In genomic region chr16:67110136-67110847, GRCh38 we compare ENCODE assay signal across 8 cellular contexts. TPM values are rescaled to one million over a fixed set of nuclear protein-coding genes. Genes with fewer than 3 reads are reported as not detected.
A peak's percentile ranks its signal among the peaks of the same experiment; 100 is the strongest.
DNase-seq lines count a peak whose midpoint lies in the region; ATAC-seq and TF ChIP-seq lines count a peak whose summit lies in the region.

No MANE protein-coding gene starts in this region.

- H3K36me3 Mint-ChIP-seq in T-helper 1 cell treated with Interleukin-12 subunit alpha and Interleukin-12 subunit beta and Interleukin-4 antibody, amounts not matched to agents 30 μg/mL and 1 μg/mL, for 36 hours (ENCODE audit: low read depth): peaks cover 8% of the 10 kb centered on the region

- H3K27ac Mint-ChIP-seq in T-helper 1 cell treated with Interleukin-12 subunit alpha and Interleukin-12 subunit beta and Interleukin-4 antibody, amounts not matched to agents 30 μg/mL and 1 μg/mL, for 36 hours: peak overlapping the region; percentile 83

- H3K4me3 Mint-ChIP-seq in T-helper 1 cell treated with Interleukin-12 subunit alpha and Interleukin-12 subunit beta and Interleukin-4 antibody, amounts not matched to agents 30 μg/mL and 1 μg/mL, for 36 hours: peak overlapping the region; percentile 95

- WGBS in ovary, 3 donors: 3 to 5% (median 4%) methylated on average over 27 of the region's 27 CpGs

- peak overlapping the region in 1 of 2 donors; percentile 63 for H3K27ac ChIP-seq in ovary

- no peaks in the 10 kb centered on the region for H3K9me3 ChIP-seq in ovary

- peaks cover 29% of the 10 kb centered on the region for H3K4me1 Mint-ChIP-seq in T-helper 1 cell treated with Interleukin-12 subunit alpha and Interleukin-12 subunit beta and Interleukin-4 antibody, amounts not matched to agents 30 μg/mL and 1 μg/mL, for 36 hours (ENCODE audit: low read depth)

- no peaks in the 10 kb centered on the region for H3K36me3 ChIP-seq in ovary

- H3K27me3 Mint-ChIP-seq in T-helper 1 cell treated with Interleukin-12 subunit alpha and Interleukin-12 subunit beta and Interleukin-4 antibody, amounts not matched to agents 30 μg/mL and 1 μg/mL, for 36 hours (ENCODE audit: low read depth): no peaks in the 10 kb centered on the region

- DNase-seq in DMS53 (lab: John Stamatoyannopoulos, UW) (peak; percentile 55), DMS53 treated with DMSO at 0.1 percent for 48 hours (lab: John Stamatoyannopoulos, UW; ENCODE audit: unreplicated experiment) (no peak), fibroblast of pulmonary artery (ENCODE audit: low read depth) (no peak), ovary (no peak), NCI-H510A treated with DMSO at 0.1 percent for 48 hours (lab: John Stamatoyannopoulos, UW) (no peak)

- peak; percentile 6 for ATAC-seq in HG03025 (IDR thresholded peaks at IDR 0.05; ENCODE audit: low FRiP score, unreplicated experiment)
- no peak for ATAC-seq in HG02970 (IDR thresholded peaks at IDR 0.05; ENCODE audit: low FRiP score, unreplicated experiment)

- no peaks in the 10 kb centered on the region for H3K9me3 Mint-ChIP-seq in T-helper 1 cell treated with Interleukin-12 subunit alpha and Interleukin-12 subunit beta and Interleukin-4 antibody, amounts not matched to agents 30 μg/mL and 1 μg/mL, for 36 hours

- TF ChIP-seq CTCF in fibroblast of pulmonary artery (IDR thresholded peaks at IDR 0.05; ENCODE audit: low read length, missing control alignments) (no peak), ovary (IDR thresholded peaks at IDR 0.05) (no peak)

- H3K4me3 ChIP-seq in fibroblast of pulmonary artery (replicated peaks; ENCODE audit: low read depth, low read length) (peak overlapping the region; percentile 95), ovary (peak overlapping the region; percentile 95)

- H3K4me1 ChIP-seq in ovary (ENCODE audit: insufficient read depth): peaks cover 11% of the 10 kb centered on the region

- no peak for TF ChIP-seq POLR2A in ovary (IDR thresholded peaks at IDR 0.05)

- no peak for TF ChIP-seq EP300 in ovary (IDR thresholded peaks at IDR 0.05)

- no peaks in the 10 kb centered on the region for H3K27me3 ChIP-seq in ovary

- intact Hi-C loops in ovary (cut with DNase I): no loop called here

RNA-seq across cellular contexts. Expression of gene PHAF1, which starts 0.6 kb away (rescaled TPM):
- total RNA-seq in ovary: 10 to 100 TPM; 13.7 to 17.4 (median 14.9) TPM
- 10 to 100 TPM in 1 of 2 donors, 1 to 10 TPM in 1; 9.0 to 25.1 TPM for polyA plus RNA-seq in ovary

RNA-seq across cellular contexts. Expression of gene B3GNT9, which starts 40.5 kb away (rescaled TPM):
- total RNA-seq in ovary: 10 to 100 TPM; 11.1 to 45.7 (median 28.7) TPM
- 10 to 100 TPM; 17.1 to 18.1 TPM for polyA plus RNA-seq in ovary

RNA-seq across cellular contexts. Expression of gene TRADD, which starts 49.4 kb away (rescaled TPM):
- 10 to 100 TPM in 6 of 7 donors, 1 to 10 TPM in 1; 7.3 to 30.9 (median 15.5) TPM for total RNA-seq in ovary
- 10 to 100 TPM in 1 of 2 donors, 1 to 10 TPM in 1; 4.2 to 15.7 TPM for polyA plus RNA-seq in ovary

RNA-seq across cellular contexts. Expression of gene FBXL8, which starts 49.5 kb away (rescaled TPM):
- total RNA-seq in ovary: 10 to 100 TPM in 6 of 7 donors, 1 to 10 TPM in 1; 8.8 to 23.0 (median 15.0) TPM
- polyA plus RNA-seq in ovary: 10 to 100 TPM in 1 of 2 donors, 1 to 10 TPM in 1; 1.3 to 13.1 TPM

RNA-seq across cellular contexts. Expression of gene HSF4, which starts 54.3 kb away (rescaled TPM):
- total RNA-seq in ovary: 100 to 1,000 TPM in 1 of 7 donors, 10 to 100 TPM in 6; 30.8 to 115 (median 77.7) TPM
- polyA plus RNA-seq in ovary: 10 to 100 TPM in 1 of 2 donors, 1 to 10 TPM in 1; 9.9 to 44.9 TPM
